In the genomic region with DNA sequence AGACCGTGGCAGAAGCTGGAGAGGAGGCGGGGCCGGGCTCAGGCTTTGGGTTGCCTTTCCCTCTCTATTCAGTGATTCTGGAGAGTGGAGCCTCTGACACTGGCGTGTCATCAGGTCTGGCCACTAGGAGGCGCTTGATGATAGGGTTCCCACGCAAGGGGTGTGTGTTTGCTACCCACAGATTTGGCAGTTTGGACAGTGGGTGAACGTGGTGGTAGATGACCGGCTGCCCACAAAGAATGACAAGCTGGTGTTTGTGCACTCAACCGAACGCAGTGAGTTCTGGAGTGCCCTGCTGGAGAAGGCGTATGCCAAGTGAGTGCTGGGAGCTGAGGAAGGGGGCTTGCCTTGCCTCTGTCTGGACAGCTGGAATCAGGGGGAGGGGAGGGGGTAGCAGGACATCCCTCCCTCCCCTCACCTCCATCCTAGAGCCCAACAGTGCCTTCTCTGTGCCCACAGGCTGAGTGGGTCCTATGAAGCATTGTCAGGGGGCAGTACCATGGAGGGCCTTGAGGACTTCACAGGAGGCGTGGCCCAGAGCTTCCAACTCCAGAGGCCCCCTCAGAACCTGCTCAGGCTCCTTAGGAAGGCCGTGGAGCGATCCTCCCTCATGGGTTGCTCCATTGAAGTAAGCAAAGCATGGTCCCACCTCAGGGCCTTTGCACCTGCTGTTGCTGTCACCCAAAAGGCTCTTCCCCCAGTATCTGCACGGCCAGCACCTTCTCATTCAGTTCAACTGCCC, we compare ENCODE assay signal across 1 cellular context.
A peak's percentile ranks its signal among the peaks of the same experiment; 100 is the strongest.
TF ChIP-seq lines count a peak whose summit lies in the region.

No MANE protein-coding gene starts in this region.

TF ChIP-seq in HepG2, 621 proteins besides CTCF, POLR2A, EP300 and RAD21 (continued from another document and continues in another):
- no peak for TF ChIP-seq FOXJ3 (CRISPR knock-in tag; IDR thresholded peaks at IDR 0.05; ENCODE audit: borderline replicate concordance)
- no peak for TF ChIP-seq ZNF441 (CRISPR knock-in tag; IDR thresholded peaks at IDR 0.05; ENCODE audit: borderline replicate concordance)
- TF ChIP-seq, protein P1, sequence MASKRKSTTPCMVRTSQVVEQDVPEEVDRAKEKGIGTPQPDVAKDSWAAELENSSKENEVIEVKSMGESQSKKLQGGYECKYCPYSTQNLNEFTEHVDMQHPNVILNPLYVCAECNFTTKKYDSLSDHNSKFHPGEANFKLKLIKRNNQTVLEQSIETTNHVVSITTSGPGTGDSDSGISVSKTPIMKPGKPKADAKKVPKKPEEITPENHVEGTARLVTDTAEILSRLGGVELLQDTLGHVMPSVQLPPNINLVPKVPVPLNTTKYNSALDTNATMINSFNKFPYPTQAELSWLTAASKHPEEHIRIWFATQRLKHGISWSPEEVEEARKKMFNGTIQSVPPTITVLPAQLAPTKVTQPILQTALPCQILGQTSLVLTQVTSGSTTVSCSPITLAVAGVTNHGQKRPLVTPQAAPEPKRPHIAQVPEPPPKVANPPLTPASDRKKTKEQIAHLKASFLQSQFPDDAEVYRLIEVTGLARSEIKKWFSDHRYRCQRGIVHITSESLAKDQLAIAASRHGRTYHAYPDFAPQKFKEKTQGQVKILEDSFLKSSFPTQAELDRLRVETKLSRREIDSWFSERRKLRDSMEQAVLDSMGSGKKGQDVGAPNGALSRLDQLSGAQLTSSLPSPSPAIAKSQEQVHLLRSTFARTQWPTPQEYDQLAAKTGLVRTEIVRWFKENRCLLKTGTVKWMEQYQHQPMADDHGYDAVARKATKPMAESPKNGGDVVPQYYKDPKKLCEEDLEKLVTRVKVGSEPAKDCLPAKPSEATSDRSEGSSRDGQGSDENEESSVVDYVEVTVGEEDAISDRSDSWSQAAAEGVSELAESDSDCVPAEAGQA (IDR thresholded peaks at IDR 0.05; ENCODE audit: low read depth): no peak
- TF ChIP-seq, protein P1 (CRISPR knock-in tag; IDR thresholded peaks at IDR 0.05; ENCODE audit: borderline replicate concordance): no peak
- TF ChIP-seq, protein P2, sequence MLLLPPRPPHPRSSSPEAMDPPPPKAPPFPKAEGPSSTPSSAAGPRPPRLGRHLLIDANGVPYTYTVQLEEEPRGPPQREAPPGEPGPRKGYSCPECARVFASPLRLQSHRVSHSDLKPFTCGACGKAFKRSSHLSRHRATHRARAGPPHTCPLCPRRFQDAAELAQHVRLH (CRISPR knock-in tag; IDR thresholded peaks at IDR 0.05; ENCODE audit: borderline replicate concordance, low read depth): no peak
- TF ChIP-seq, protein P3, sequence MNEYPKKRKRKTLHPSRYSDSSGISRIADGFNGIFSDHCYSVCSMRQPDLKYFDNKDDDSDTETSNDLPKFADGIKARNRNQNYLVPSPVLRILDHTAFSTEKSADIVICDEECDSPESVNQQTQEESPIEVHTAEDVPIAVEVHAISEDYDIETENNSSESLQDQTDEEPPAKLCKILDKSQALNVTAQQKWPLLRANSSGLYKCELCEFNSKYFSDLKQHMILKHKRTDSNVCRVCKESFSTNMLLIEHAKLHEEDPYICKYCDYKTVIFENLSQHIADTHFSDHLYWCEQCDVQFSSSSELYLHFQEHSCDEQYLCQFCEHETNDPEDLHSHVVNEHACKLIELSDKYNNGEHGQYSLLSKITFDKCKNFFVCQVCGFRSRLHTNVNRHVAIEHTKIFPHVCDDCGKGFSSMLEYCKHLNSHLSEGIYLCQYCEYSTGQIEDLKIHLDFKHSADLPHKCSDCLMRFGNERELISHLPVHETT (CRISPR knock-in tag; conservative IDR thresholded peaks at IDR 0.05): no peak
- no peak for TF ChIP-seq ATF7 (IDR thresholded peaks at IDR 0.05)
- no peak for TF ChIP-seq ATF7 (CRISPR knock-in tag; IDR thresholded peaks at IDR 0.05)
- no peak for TF ChIP-seq POLR2G (IDR thresholded peaks at IDR 0.05; ENCODE audit: low read depth, low read length)
- TF ChIP-seq, protein P4, sequence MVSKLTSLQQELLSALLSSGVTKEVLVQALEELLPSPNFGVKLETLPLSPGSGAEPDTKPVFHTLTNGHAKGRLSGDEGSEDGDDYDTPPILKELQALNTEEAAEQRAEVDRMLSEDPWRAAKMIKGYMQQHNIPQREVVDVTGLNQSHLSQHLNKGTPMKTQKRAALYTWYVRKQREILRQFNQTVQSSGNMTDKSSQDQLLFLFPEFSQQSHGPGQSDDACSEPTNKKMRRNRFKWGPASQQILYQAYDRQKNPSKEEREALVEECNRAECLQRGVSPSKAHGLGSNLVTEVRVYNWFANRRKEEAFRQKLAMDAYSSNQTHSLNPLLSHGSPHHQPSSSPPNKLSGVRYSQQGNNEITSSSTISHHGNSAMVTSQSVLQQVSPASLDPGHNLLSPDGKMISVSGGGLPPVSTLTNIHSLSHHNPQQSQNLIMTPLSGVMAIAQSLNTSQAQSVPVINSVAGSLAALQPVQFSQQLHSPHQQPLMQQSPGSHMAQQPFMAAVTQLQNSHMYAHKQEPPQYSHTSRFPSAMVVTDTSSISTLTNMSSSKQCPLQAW (CRISPR knock-in tag; IDR thresholded peaks at IDR 0.05): peak; percentile 67; the same call in 1 of the 2 replicates
- no peak for TF ChIP-seq RBM39 (IDR thresholded peaks at IDR 0.05; ENCODE audit: low read depth, low read length, poor library complexity, severe bottlenecking)
- peak; percentile 47; the same call in 1 of the 2 replicates for TF ChIP-seq HOXA3 (CRISPR knock-in tag; IDR thresholded peaks at IDR 0.05)
- peak; percentile 33; the same call in 1 of the 2 replicates for TF ChIP-seq ELF3 (CRISPR knock-in tag; IDR thresholded peaks at IDR 0.05)
- TF ChIP-seq, protein P5, sequence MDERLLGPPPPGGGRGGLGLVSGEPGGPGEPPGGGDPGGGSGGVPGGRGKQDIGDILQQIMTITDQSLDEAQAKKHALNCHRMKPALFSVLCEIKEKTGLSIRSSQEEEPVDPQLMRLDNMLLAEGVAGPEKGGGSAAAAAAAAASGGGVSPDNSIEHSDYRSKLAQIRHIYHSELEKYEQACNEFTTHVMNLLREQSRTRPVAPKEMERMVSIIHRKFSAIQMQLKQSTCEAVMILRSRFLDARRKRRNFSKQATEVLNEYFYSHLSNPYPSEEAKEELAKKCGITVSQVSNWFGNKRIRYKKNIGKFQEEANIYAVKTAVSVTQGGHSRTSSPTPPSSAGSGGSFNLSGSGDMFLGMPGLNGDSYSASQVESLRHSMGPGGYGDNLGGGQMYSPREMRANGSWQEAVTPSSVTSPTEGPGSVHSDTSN (CRISPR knock-in tag; IDR thresholded peaks at IDR 0.05): no peak
- no peak for TF ChIP-seq SMAD3 (CRISPR knock-in tag; IDR thresholded peaks at IDR 0.05)
- TF ChIP-seq, protein P6, sequence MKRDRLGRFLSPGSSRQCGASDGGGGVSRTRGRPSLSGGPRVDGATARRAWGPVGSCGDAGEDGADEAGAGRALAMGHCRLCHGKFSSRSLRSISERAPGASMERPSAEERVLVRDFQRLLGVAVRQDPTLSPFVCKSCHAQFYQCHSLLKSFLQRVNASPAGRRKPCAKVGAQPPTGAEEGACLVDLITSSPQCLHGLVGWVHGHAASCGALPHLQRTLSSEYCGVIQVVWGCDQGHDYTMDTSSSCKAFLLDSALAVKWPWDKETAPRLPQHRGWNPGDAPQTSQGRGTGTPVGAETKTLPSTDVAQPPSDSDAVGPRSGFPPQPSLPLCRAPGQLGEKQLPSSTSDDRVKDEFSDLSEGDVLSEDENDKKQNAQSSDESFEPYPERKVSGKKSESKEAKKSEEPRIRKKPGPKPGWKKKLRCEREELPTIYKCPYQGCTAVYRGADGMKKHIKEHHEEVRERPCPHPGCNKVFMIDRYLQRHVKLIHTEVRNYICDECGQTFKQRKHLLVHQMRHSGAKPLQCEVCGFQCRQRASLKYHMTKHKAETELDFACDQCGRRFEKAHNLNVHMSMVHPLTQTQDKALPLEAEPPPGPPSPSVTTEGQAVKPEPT (CRISPR knock-in tag; IDR thresholded peaks at IDR 0.05; ENCODE audit: low read depth): no peak
- TF ChIP-seq, protein P7, sequence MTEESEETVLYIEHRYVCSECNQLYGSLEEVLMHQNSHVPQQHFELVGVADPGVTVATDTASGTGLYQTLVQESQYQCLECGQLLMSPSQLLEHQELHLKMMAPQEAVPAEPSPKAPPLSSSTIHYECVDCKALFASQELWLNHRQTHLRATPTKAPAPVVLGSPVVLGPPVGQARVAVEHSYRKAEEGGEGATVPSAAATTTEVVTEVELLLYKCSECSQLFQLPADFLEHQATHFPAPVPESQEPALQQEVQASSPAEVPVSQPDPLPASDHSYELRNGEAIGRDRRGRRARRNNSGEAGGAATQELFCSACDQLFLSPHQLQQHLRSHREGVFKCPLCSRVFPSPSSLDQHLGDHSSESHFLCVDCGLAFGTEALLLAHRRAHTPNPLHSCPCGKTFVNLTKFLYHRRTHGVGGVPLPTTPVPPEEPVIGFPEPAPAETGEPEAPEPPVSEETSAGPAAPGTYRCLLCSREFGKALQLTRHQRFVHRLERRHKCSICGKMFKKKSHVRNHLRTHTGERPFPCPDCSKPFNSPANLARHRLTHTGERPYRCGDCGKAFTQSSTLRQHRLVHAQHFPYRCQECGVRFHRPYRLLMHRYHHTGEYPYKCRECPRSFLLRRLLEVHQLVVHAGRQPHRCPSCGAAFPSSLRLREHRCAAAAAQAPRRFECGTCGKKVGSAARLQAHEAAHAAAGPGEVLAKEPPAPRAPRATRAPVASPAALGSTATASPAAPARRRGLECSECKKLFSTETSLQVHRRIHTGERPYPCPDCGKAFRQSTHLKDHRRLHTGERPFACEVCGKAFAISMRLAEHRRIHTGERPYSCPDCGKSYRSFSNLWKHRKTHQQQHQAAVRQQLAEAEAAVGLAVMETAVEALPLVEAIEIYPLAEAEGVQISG (CRISPR knock-in tag; IDR thresholded peaks at IDR 0.05): peak; percentile 53
- TF ChIP-seq, protein P8, sequence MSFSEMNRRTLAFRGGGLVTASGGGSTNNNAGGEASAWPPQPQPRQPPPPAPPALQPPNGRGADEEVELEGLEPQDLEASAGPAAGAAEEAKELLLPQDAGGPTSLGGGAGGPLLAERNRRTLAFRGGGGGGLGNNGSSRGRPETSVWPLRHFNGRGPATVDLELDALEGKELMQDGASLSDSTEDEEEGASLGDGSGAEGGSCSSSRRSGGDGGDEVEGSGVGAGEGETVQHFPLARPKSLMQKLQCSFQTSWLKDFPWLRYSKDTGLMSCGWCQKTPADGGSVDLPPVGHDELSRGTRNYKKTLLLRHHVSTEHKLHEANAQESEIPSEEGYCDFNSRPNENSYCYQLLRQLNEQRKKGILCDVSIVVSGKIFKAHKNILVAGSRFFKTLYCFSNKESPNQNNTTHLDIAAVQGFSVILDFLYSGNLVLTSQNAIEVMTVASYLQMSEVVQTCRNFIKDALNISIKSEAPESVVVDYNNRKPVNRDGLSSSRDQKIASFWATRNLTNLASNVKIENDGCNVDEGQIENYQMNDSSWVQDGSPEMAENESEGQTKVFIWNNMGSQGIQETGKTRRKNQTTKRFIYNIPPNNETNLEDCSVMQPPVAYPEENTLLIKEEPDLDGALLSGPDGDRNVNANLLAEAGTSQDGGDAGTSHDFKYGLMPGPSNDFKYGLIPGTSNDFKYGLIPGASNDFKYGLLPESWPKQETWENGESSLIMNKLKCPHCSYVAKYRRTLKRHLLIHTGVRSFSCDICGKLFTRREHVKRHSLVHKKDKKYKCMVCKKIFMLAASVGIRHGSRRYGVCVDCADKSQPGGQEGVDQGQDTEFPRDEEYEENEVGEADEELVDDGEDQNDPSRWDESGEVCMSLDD (CRISPR knock-in tag; IDR thresholded peaks at IDR 0.05; ENCODE audit: borderline replicate concordance): no peak
- TF ChIP-seq ZSCAN12 (CRISPR knock-in tag; IDR thresholded peaks at IDR 0.05): no peak
- no peak for TF ChIP-seq CCAR2 (optimal IDR thresholded peaks at IDR 0.05; ENCODE audit: low read depth, low read length)
- 0 out of 2 replicates have a peak, but pooled peaks have one; percentile 40 for TF ChIP-seq TARDBP (CRISPR knock-in tag; IDR thresholded peaks at IDR 0.05)
- no peak for TF ChIP-seq ZNF430 (CRISPR knock-in tag; IDR thresholded peaks at IDR 0.05)
- TF ChIP-seq KDM5B (CRISPR knock-in tag; IDR thresholded peaks at IDR 0.05; ENCODE audit: borderline replicate concordance): peak; percentile 60; the same call in 1 of the 2 replicates
- no peak for TF ChIP-seq ZFP36 (IDR thresholded peaks at IDR 0.05; ENCODE audit: borderline replicate concordance, low read depth, low read length, partially characterized antibody)
- peak; percentile 51; the same call in 1 of the 2 replicates for TF ChIP-seq SP4 (CRISPR knock-in tag; IDR thresholded peaks at IDR 0.05)
- 0 out of 2 replicates have a peak, but pooled peaks have one; percentile 17 for TF ChIP-seq ZNF749 (CRISPR knock-in tag; IDR thresholded peaks at IDR 0.05; ENCODE audit: borderline replicate concordance)
- TF ChIP-seq HDAC6 (IDR thresholded peaks at IDR 0.05; ENCODE audit: low read depth, low read length): no peak
- TF ChIP-seq CBFB (CRISPR knock-in tag; IDR thresholded peaks at IDR 0.05): no peak
- TF ChIP-seq, protein P9, sequence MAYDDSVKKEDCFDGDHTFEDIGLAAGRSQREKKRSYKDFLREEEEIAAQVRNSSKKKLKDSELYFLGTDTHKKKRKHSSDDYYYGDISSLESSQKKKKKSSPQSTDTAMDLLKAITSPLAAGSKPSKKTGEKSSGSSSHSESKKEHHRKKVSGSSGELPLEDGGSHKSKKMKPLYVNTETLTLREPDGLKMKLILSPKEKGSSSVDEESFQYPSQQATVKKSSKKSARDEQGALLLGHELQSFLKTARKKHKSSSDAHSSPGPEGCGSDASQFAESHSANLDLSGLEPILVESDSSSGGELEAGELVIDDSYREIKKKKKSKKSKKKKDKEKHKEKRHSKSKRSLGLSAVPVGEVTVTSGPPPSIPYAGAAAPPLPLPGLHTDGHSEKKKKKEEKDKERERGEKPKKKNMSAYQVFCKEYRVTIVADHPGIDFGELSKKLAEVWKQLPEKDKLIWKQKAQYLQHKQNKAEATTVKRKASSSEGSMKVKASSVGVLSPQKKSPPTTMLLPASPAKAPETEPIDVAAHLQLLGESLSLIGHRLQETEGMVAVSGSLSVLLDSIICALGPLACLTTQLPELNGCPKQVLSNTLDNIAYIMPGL (CRISPR knock-in tag; IDR thresholded peaks at IDR 0.05; ENCODE audit: borderline replicate concordance in 1 of 2, low read depth in 1 of 2): peak; percentile 59 to 76; a peak in 2 of 4 replicates
- TF ChIP-seq ZFY (CRISPR knock-in tag; IDR thresholded peaks at IDR 0.05): peak; percentile 42; the same call in 1 of the 2 replicates
- TF ChIP-seq AKAP8 (CRISPR knock-in tag; IDR thresholded peaks at IDR 0.05): no peak
- TF ChIP-seq, protein P10, sequence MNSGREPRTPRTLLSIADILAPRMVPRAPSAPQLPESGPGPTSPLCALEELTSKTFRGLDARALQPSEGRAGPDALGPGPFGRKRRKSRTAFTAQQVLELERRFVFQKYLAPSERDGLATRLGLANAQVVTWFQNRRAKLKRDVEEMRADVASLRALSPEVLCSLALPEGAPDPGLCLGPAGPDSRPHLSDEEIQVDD (CRISPR knock-in tag; IDR thresholded peaks at IDR 0.05; ENCODE audit: borderline replicate concordance): no peak
- TF ChIP-seq NR1H2 (CRISPR knock-in tag; IDR thresholded peaks at IDR 0.05; ENCODE audit: borderline replicate concordance, low read depth): no peak
